In genomic region chr7:4687956-4688355, GRCh38 we compare ENCODE assay signal across 33 cellular contexts. TPM values are rescaled to one million over a fixed set of nuclear protein-coding genes. Genes with fewer than 3 reads are reported as not detected.
A peak's percentile ranks its signal among the peaks of the same experiment; 100 is the strongest.
DNase-seq lines count a peak whose midpoint lies in the region; ATAC-seq and TF ChIP-seq lines count a peak whose summit lies in the region.
"Had no signal": no experiment of that assay in that cellular context is flagged by ENCODE, and none has a peak within 500 bp of the region (broad histone marks: within the 10 kb centered on the region; RNA-seq: fewer than 3 reads in every experiment).

No MANE protein-coding gene starts in this region.

- no peak for TF ChIP-seq CTCF in KMS-11 (conservative IDR thresholded peaks at IDR 0.05; ENCODE audit: low read depth, low read length)
- no peak for TF ChIP-seq CTCF in nephron (IDR thresholded peaks at IDR 0.05; ENCODE audit: unreplicated experiment in 3 of 3)
- TF ChIP-seq CTCF in stomach (IDR thresholded peaks at IDR 0.05), result no peak

- H3K4me3 ChIP-seq in CD4-positive, CD25-positive, alpha-beta regulatory T cell (ENCODE audit: low read depth, low read length), result no peak overlapping the region
- H3K4me3 ChIP-seq in KMS-11 (IDR thresholded peaks at IDR 0.05; ENCODE audit: insufficient read depth, low read depth, low read length) (no peak overlapping the region), stomach (no peak overlapping the region)
- H3K4me3 ChIP-seq: esophagus squamous epithelium, HAP-1, heart left ventricle, left lung, prostate gland, right lobe of liver, SJCRH30, spleen had no signal

- H3K36me3 ChIP-seq in CD4-positive, CD25-positive, alpha-beta regulatory T cell (ENCODE audit: control insufficient read depth, insufficient read depth, low read length), result peaks cover 5% of the 10 kb centered on the region
- H3K36me3 ChIP-seq in KMS-11 (ENCODE audit: insufficient read depth) (no peaks in the 10 kb centered on the region), stomach (no peaks in the 10 kb centered on the region)
- H3K36me3 ChIP-seq: esophagus squamous epithelium, left lung, prostate gland, right lobe of liver, SJCRH30 had no signal

- no peak overlapping the region for H3K27ac ChIP-seq in CD4-positive, CD25-positive, alpha-beta regulatory T cell (ENCODE audit: insufficient read depth, low read length, poor library complexity, severe bottlenecking)
- H3K27ac ChIP-seq in KMS-11, result 0 out of 2 replicates have a peak overlapping the region, but pooled peaks have one; percentile 6
- H3K27ac ChIP-seq in stomach, result peak overlapping the region in 1 of 5 donors; percentile 93
- H3K27ac ChIP-seq: esophagus squamous epithelium, foreskin keratinocyte, heart left ventricle, left lung, prostate gland, right lobe of liver, SJCRH30 had no signal

- peaks cover 32% of the 10 kb centered on the region for H4K20me1 ChIP-seq in KMS-11 (ENCODE audit: insufficient read depth)

- H3K27me3 Mint-ChIP-seq in CD4-positive, CD25-positive, alpha-beta regulatory T cell, result no peaks in the 10 kb centered on the region
- no peaks in the 10 kb centered on the region for H3K27me3 Mint-ChIP-seq in activated naive CD8-positive, alpha-beta T cell treated with anti-CD3 and anti-CD28 coated beads for 36 hours
- H3K27me3 Mint-ChIP-seq in nephron (ENCODE audit: low read depth), result peaks cover 4% of the 10 kb centered on the region
- H3K27me3 Mint-ChIP-seq: activated CD4-positive, alpha-beta memory T cell treated with anti-CD3 and anti-CD28 coated beads for 36 hours had no signal

- H3K9me3 Mint-ChIP-seq in CD4-positive, CD25-positive, alpha-beta regulatory T cell, result peaks cover 0 to 1% (median 0%) of the 10 kb centered on the region in 7 donors
- H3K9me3 Mint-ChIP-seq in activated naive CD8-positive, alpha-beta T cell treated with anti-CD3 and anti-CD28 coated beads for 36 hours, result no peaks in the 10 kb centered on the region
- H3K9me3 Mint-ChIP-seq in nephron, result no peaks in the 10 kb centered on the region
- H3K9me3 Mint-ChIP-seq: activated CD4-positive, alpha-beta memory T cell treated with anti-CD3 and anti-CD28 coated beads for 36 hours had no signal

- TF ChIP-seq POLR2A in stomach (IDR thresholded peaks at IDR 0.05), result no peak

- no peak for DNase-seq in CD4-positive, CD25-positive, alpha-beta regulatory T cell
- DNase-seq in activated naive CD8-positive, alpha-beta T cell treated with anti-CD3 and anti-CD28 coated beads for 36 hours, result no peak
- no peak for DNase-seq in stimulated activated CD8-positive, alpha-beta memory T cell treated with anti-CD3 and anti-CD28 coated beads, Interleukin-4, amount 100 ng/mL, for 48 hours
- DNase-seq in NCI-H446 (lab: John Stamatoyannopoulos, UW), result no peak
- DNase-seq in SW480 (ENCODE audit: low spot score), result no peak
- DNase-seq in stomach, result no peak
- DNase-seq: activated CD4-positive, alpha-beta memory T cell treated with anti-CD3 and anti-CD28 coated beads for 36 hours; activated CD4-positive, CD25-positive, alpha-beta regulatory T cell treated with anti-CD3 and anti-CD28 coated beads, Interleukin-2, amount 50 U/mL, for 72 hours; activated CD8-positive, alpha-beta memory T cell treated with anti-CD3 and anti-CD28 coated beads, Interleukin-2, amount 50 U/mL, for 48 hours; DMS79 treated with DMSO at 0.1 percent for 48 hours; esophagus squamous epithelium; foreskin keratinocyte; GDM1; heart left ventricle; islet precursor cell; Kasumi-1; mesenchymal stem cell; NCI-H1436 treated with DMSO at 0.1 percent for 48 hours; NCI-H345; NCI-H774; nucleus accumbens; SJCRH30; spleen; stimulated activated CD4-positive, alpha-beta T cell treated with anti-CD3 and anti-CD28 coated beads, Interleukin-2, amount 100 ng/mL, for 24 hours; substantia nigra; T-helper 1 cell; trophoblast cell had no signal

- peaks cover 63% of the 10 kb centered on the region for H3K4me1 ChIP-seq in CD4-positive, CD25-positive, alpha-beta regulatory T cell (ENCODE audit: control insufficient read depth, insufficient read depth, low read length, poor library complexity, severe bottlenecking)
- H3K4me1 ChIP-seq in KMS-11 (ENCODE audit: low read depth, poor library complexity, severe bottlenecking) (peaks cover 11% of the 10 kb centered on the region), stomach (peaks cover 23 to 98% (median 64%) of the 10 kb centered on the region in 4 donors)

- H3K27ac Mint-ChIP-seq in CD4-positive, CD25-positive, alpha-beta regulatory T cell, result no peak overlapping the region
- H3K27ac Mint-ChIP-seq in activated naive CD8-positive, alpha-beta T cell treated with anti-CD3 and anti-CD28 coated beads for 36 hours, result peak overlapping the region; percentile 42
- H3K27ac Mint-ChIP-seq in nephron, result peak overlapping the region; percentile 47 to 78 (median 61)
- H3K27ac Mint-ChIP-seq: activated CD4-positive, alpha-beta memory T cell treated with anti-CD3 and anti-CD28 coated beads for 36 hours had no signal

- ATAC-seq in CD4-positive, CD25-positive, alpha-beta regulatory T cell (ENCODE audit: low read depth in 2 of 2), result no peak
- ATAC-seq: foreskin keratinocyte, heart left ventricle, left lung, right lobe of liver had no signal

- H3K4me2 ChIP-seq in KMS-11, result no peak overlapping the region

- WGBS in stomach, 5 donors, result 61 to 70% (median 68%) methylated on average over 3 of the region's 3 CpGs

- H3K4me3 Mint-ChIP-seq in CD4-positive, CD25-positive, alpha-beta regulatory T cell, result peak overlapping the region; percentile 15 to 75 (median 54)
- no peak overlapping the region for H3K4me3 Mint-ChIP-seq in activated naive CD8-positive, alpha-beta T cell treated with anti-CD3 and anti-CD28 coated beads for 36 hours
- peak overlapping the region in 1 of 3 experiments; percentile 54 for H3K4me3 Mint-ChIP-seq in nephron
- H3K4me3 Mint-ChIP-seq: activated CD4-positive, alpha-beta memory T cell treated with anti-CD3 and anti-CD28 coated beads for 36 hours had no signal

- TF ChIP-seq EP300 in stomach (IDR thresholded peaks at IDR 0.05), result no peak

- H3K9ac ChIP-seq in KMS-11, result no peak overlapping the region

- H3K27me3 ChIP-seq in CD4-positive, CD25-positive, alpha-beta regulatory T cell (ENCODE audit: control insufficient read depth, insufficient read depth, low read length), result no peaks in the 10 kb centered on the region
- H3K27me3 ChIP-seq in KMS-11 (ENCODE audit: insufficient read depth, low read depth) (no peaks in the 10 kb centered on the region), stomach (no peaks in the 10 kb centered on the region)
- H3K27me3 ChIP-seq: esophagus squamous epithelium, foreskin keratinocyte, heart left ventricle, left lung, right lobe of liver, SJCRH30, spleen had no signal

- no peak overlapping the region for H2AFZ ChIP-seq in KMS-11 (ENCODE audit: low read depth)

- H3K79me2 ChIP-seq in KMS-11 (ENCODE audit: insufficient read depth, low read depth), result peaks cover 99% of the 10 kb centered on the region

- peaks cover 22% of the 10 kb centered on the region for H3K36me3 Mint-ChIP-seq in CD4-positive, CD25-positive, alpha-beta regulatory T cell
- peaks cover 23% of the 10 kb centered on the region for H3K36me3 Mint-ChIP-seq in activated naive CD8-positive, alpha-beta T cell treated with anti-CD3 and anti-CD28 coated beads for 36 hours
- H3K36me3 Mint-ChIP-seq in nephron (ENCODE audit: low read depth), result peaks cover 8% of the 10 kb centered on the region

- H3K9me3 ChIP-seq in CD4-positive, CD25-positive, alpha-beta regulatory T cell (ENCODE audit: control insufficient read depth in 2 of 2, low read length in 2 of 2), result no peaks in the 10 kb centered on the region
- H3K9me3 ChIP-seq in stomach, result no peaks in the 10 kb centered on the region
- H3K9me3 ChIP-seq: esophagus squamous epithelium, HAP-1, heart left ventricle, left lung, prostate gland, right lobe of liver, SJCRH30, spleen had no signal

- H3K4me1 Mint-ChIP-seq in CD4-positive, CD25-positive, alpha-beta regulatory T cell, result peaks cover 42 to 84% (median 60%) of the 10 kb centered on the region in 4 donors
- peaks cover 65% of the 10 kb centered on the region for H3K4me1 Mint-ChIP-seq in activated naive CD8-positive, alpha-beta T cell treated with anti-CD3 and anti-CD28 coated beads for 36 hours
- H3K4me1 Mint-ChIP-seq in nephron, result peaks cover 71% of the 10 kb centered on the region

- intact Hi-C loops in stomach (cut with DNase I; ENCODE audit: low total_unique reads), result no loop called here

RNA-seq across cellular contexts. Expression of gene FOXK1, which starts 5.9 kb away (rescaled TPM):
- 55.1 TPM for total RNA-seq in CD4-positive, CD25-positive, alpha-beta regulatory T cell
- 1 to 10 TPM; 1.8 to 4.1 (median 2.3) TPM for polyA plus RNA-seq in CD4-positive, CD25-positive, alpha-beta regulatory T cell
- 10 to 100 TPM; 38.1 to 38.2 TPM for total RNA-seq in activated naive CD8-positive, alpha-beta T cell treated with anti-CD3 and anti-CD28 coated beads for 36 hours
- total RNA-seq in stomach, result 10 to 100 TPM; 19.3 to 88.1 (median 27.2) TPM
- 1 to 10 TPM; 2.9 to 5.4 (median 3.9) TPM for polyA plus RNA-seq in stomach

Comparison
In these comparisons a context has a peak if more than half of its experiments do, and no peak if none do; other contexts are left out.
1. H3K27ac Mint-ChIP-seq: peak in activated naive CD8-positive, alpha-beta T cell treated with anti-CD3 and anti-CD28 coated beads for 36 hours (single experiment) and nephron (3 of 3); none in CD4-positive, CD25-positive, alpha-beta regulatory T cell (0 of 3).